Comparison of ENCODE assay signal across 11 cellular contexts in the genomic region with DNA sequence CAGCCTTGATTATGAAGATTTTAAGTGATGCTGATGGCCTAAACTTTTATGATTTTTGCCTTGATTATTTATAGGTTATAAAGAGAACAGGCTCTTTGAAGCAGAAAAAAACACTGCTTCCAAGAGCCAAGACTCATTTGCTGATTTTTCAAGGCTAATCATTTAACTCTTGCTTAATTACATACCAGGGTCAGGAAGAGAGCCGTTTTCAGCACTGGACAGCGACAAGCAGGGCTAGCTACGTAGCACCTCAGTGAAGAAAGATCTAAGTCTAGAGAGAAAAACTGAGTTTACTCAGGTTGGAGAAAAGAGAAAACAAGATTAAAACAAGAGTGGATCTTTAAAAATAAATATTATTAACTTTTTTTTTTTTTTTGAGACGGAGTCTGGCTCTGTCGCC.
DNase-seq lines count a peak whose midpoint lies in the region; ATAC-seq, FAIRE-seq and TF ChIP-seq lines count a peak whose summit lies in the region.
"Had no signal": no experiment of that assay in that cellular context is flagged by ENCODE, and none has a peak within 500 bp of the region (broad histone marks: within the 10 kb centered on the region; RNA-seq: fewer than 3 reads in every experiment).

No MANE protein-coding gene starts in this region.

- no peak overlapping the region for H3K27ac ChIP-seq in kidney (ENCODE audit: low read depth in 2 of 2, low read length in 2 of 2)
- H3K27ac ChIP-seq: esophagus muscularis mucosa, thoracic aorta had no signal

- peak; percentile 30 for FAIRE-seq in kidney (lab: Jason Lieb, UNC)

- intact Hi-C loops in kidney (cut with DNase I), result no loop called here

- H3K27me3 Mint-ChIP-seq in activated naive CD8-positive, alpha-beta T cell treated with anti-CD3 and anti-CD28 coated beads for 36 hours, result peaks cover 11% of the 10 kb centered on the region
- H3K27me3 Mint-ChIP-seq in activated T-cell treated with anti-CD3 and anti-CD28 coated beads, Interleukin-2, amount 50 U/mL, for 4 hours (ENCODE audit: low read depth), result peaks cover 15% of the 10 kb centered on the region

- no peak overlapping the region for H3K4me3 ChIP-seq in kidney (ENCODE audit: low read length in 2 of 2)
- H3K4me3 ChIP-seq: esophagus muscularis mucosa, thoracic aorta had no signal

- no peaks in the 10 kb centered on the region for H3K36me3 ChIP-seq in kidney (ENCODE audit: control insufficient read depth in 1 of 2, insufficient read depth in 2 of 2, low read length in 2 of 2)
- H3K36me3 ChIP-seq: esophagus muscularis mucosa, thoracic aorta had no signal

- no peak for ATAC-seq in GM18867 (IDR thresholded peaks at IDR 0.05; ENCODE audit: unreplicated experiment)
- ATAC-seq in activated T-cell treated with anti-CD3 and anti-CD28 coated beads, Interleukin-2, amount 50 U/mL, for 4 hours, result no peak

- peak; percentile 4 for DNase-seq in CD1c-positive myeloid dendritic cell (ENCODE audit: extremely low spot score)
- DNase-seq in HuH-7 (ENCODE audit: low spot score), result peak; percentile 10
- DNase-seq in activated naive CD8-positive, alpha-beta T cell treated with anti-CD3 and anti-CD28 coated beads for 36 hours, result peak; percentile 6
- no peak for DNase-seq in kidney
- DNase-seq in cerebellum (ENCODE audit: low spot score), result no peak
- no peak for DNase-seq in NCI-H2171 (lab: John Stamatoyannopoulos, UW)
- DNase-seq in activated T-cell treated with anti-CD3 and anti-CD28 coated beads, Interleukin-2, amount 50 U/mL, for 4 hours, result no peak
- DNase-seq: NCI-H526 had no signal

- H3K27ac Mint-ChIP-seq in activated naive CD8-positive, alpha-beta T cell treated with anti-CD3 and anti-CD28 coated beads for 36 hours, result no peak overlapping the region

- no peak overlapping the region for H3K4me3 Mint-ChIP-seq in activated naive CD8-positive, alpha-beta T cell treated with anti-CD3 and anti-CD28 coated beads for 36 hours
- no peak overlapping the region for H3K4me3 Mint-ChIP-seq in activated T-cell treated with anti-CD3 and anti-CD28 coated beads, Interleukin-2, amount 50 U/mL, for 4 hours

- H3K9ac ChIP-seq in kidney (ENCODE audit: low read length in 2 of 2), result no peak overlapping the region

- no peaks in the 10 kb centered on the region for H3K4me1 Mint-ChIP-seq in activated naive CD8-positive, alpha-beta T cell treated with anti-CD3 and anti-CD28 coated beads for 36 hours
- H3K4me1 Mint-ChIP-seq in activated T-cell treated with anti-CD3 and anti-CD28 coated beads, Interleukin-2, amount 50 U/mL, for 4 hours (ENCODE audit: low read depth), result no peaks in the 10 kb centered on the region

- H3K9me3 ChIP-seq in kidney (ENCODE audit: control insufficient read depth in 1 of 2, low read length in 2 of 2), result no peaks in the 10 kb centered on the region
- H3K9me3 ChIP-seq: esophagus muscularis mucosa, thoracic aorta had no signal

- no peaks in the 10 kb centered on the region for H3K4me1 ChIP-seq in kidney (ENCODE audit: control insufficient read depth in 1 of 2, insufficient read depth in 1 of 2, low read depth in 1 of 2, low read length in 2 of 2)
- H3K4me1 ChIP-seq: esophagus muscularis mucosa had no signal

- H3K36me3 Mint-ChIP-seq in activated naive CD8-positive, alpha-beta T cell treated with anti-CD3 and anti-CD28 coated beads for 36 hours, result no peaks in the 10 kb centered on the region
- no peaks in the 10 kb centered on the region for H3K36me3 Mint-ChIP-seq in activated T-cell treated with anti-CD3 and anti-CD28 coated beads, Interleukin-2, amount 50 U/mL, for 4 hours (ENCODE audit: insufficient read depth)

- peaks cover 4% of the 10 kb centered on the region for H3K9me3 Mint-ChIP-seq in activated naive CD8-positive, alpha-beta T cell treated with anti-CD3 and anti-CD28 coated beads for 36 hours
- H3K9me3 Mint-ChIP-seq in activated T-cell treated with anti-CD3 and anti-CD28 coated beads, Interleukin-2, amount 50 U/mL, for 4 hours, result no peaks in the 10 kb centered on the region

- no peak for TF ChIP-seq CTCF in kidney (IDR thresholded peaks at IDR 0.05; ENCODE audit: borderline replicate concordance, extremely low read depth, insufficient read depth)

Comparison
In these comparisons a context has a peak if more than half of its experiments do, and no peak if none do; other contexts are left out.
1. DNase-seq: peak in CD1c-positive myeloid dendritic cell (single experiment), HuH-7 (single experiment) and activated naive CD8-positive, alpha-beta T cell treated with anti-CD3 and anti-CD28 coated beads for 36 hours (single experiment); none in kidney (single experiment), cerebellum (single experiment), NCI-H2171 (single experiment) and activated T-cell treated with anti-CD3 and anti-CD28 coated beads, Interleukin-2, amount 50 U/mL, for 4 hours (single experiment).